14 cellular contexts compared by ENCODE assay signal in the genomic region with DNA sequence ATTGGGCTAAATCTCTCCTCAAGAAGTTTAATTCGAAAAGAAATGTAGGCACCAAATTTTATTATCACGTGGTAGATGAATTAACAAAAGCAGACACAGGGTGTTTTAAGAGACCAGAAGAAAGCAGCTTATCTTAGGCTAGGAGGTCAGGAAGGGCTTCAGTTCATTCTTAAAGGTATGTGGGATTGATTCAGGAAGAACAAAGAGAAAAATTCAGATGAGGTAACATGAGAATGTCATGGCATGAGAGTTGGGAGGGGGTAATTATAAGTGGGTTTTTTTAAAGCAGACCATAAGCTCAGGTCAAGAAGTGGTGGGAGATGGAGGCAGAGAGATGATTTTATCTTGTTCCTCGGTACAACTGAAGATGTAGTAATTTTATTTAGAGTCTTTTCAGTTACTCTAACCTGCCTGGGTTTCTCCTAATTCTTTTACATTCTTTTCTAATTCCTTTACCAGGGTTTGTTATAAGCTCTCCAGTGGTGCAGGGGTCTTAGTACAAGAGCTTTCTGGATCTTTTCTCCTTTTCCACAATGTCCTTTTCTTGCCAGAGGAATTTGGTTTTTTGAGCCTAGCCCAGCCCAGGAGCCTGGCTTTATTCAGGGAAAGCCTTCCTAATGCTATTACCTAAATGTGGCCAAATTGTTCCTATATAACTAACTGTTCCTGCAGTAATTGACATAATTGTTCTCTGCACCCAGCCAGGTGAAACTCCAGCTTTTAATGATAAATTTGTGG.
A peak's percentile ranks its signal among the peaks of the same experiment; 100 is the strongest.
DNase-seq lines count a peak whose midpoint lies in the region; ATAC-seq and TF ChIP-seq lines count a peak whose summit lies in the region.
"Had no signal": no experiment of that assay in that cellular context is flagged by ENCODE, and none has a peak within 500 bp of the region (broad histone marks: within the 10 kb centered on the region; RNA-seq: fewer than 3 reads in every experiment).

No MANE protein-coding gene starts in this region.

- H2BK15ac ChIP-seq in mesendoderm (replicated peaks; ENCODE audit: low read depth): no peak overlapping the region

- no peak overlapping the region for H2AK5ac ChIP-seq in mesendoderm (ENCODE audit: low read length)

- H3K27me3 ChIP-seq in Caco-2 (replicated peaks; ENCODE audit: control insufficient read depth, insufficient read depth, low read length) (no peaks in the 10 kb centered on the region), HUES48 (ENCODE audit: control insufficient read depth, insufficient read depth, low read length) (no peaks in the 10 kb centered on the region), mesendoderm (ENCODE audit: insufficient read depth, low read length, poor library complexity) (no peaks in the 10 kb centered on the region)
- H3K27me3 ChIP-seq: BLaER1 had no signal

- ATAC-seq in WTC11 (peak; percentile 61), GM18498 (IDR thresholded peaks at IDR 0.05; ENCODE audit: unreplicated experiment) (no peak)

- no CpG with 5 or more reads among the region's 3 CpGs for WGBS in mesendoderm (ENCODE audit: extremely low coverage, insufficient coverage, low lambda C conversion rate)

- H3K18ac ChIP-seq in mesendoderm (ENCODE audit: low read length): no peak overlapping the region

- peak overlapping the region; percentile 31 for H3K4ac ChIP-seq in mesendoderm (ENCODE audit: low read depth, low read length)

- CTCF ChIA-PET in Caco-2 (lab: Charles Lee) (no interaction called here), WTC11 (lab: Charles Lee) (interaction anchor here (0.7 to 1.0 kb wide), 3 partner anchors 9 to 125 kb away, joined by 3 to 4 read pairs (median 3); no protein-coding TSS in a partner anchor)

- H3K4me1 Mint-ChIP-seq in Caco-2 (ENCODE audit: low read depth, unreplicated experiment) (peaks cover 15% of the 10 kb centered on the region), WTC11 (peaks cover 32% of the 10 kb centered on the region)
- H3K4me1 Mint-ChIP-seq: CD8-positive, alpha-beta memory T cell had no signal

- no peaks in the 10 kb centered on the region for H3K36me3 Mint-ChIP-seq in Caco-2 (ENCODE audit: insufficient read depth, unreplicated experiment)
- peaks cover 4% of the 10 kb centered on the region; the same call in 1 of the 2 replicates for H3K36me3 Mint-ChIP-seq in WTC11
- H3K36me3 Mint-ChIP-seq: CD8-positive, alpha-beta memory T cell had no signal

- H4K8ac ChIP-seq in mesendoderm (ENCODE audit: low read depth, low read length): no peak overlapping the region

- H3K9ac ChIP-seq in HUES48 (ENCODE audit: low read depth, low read length): no peak overlapping the region
- no peak overlapping the region for H3K9ac ChIP-seq in mesendoderm (ENCODE audit: low read length)
- H3K9ac ChIP-seq: BLaER1 had no signal

- TF ChIP-seq CTCF in Caco-2 (IDR thresholded peaks at IDR 0.05; ENCODE audit: insufficient read depth in 1 of 2, low read depth in 1 of 2, low read length in 1 of 2, severe bottlenecking in 1 of 2, unreplicated experiment in 1 of 2) (no peak), WTC11 (IDR thresholded peaks at IDR 0.05) (no peak)

- POLR2A ChIA-PET in Caco-2 (lab: Charles Lee): no interaction called here
- POLR2A ChIA-PET in WTC11 (lab: Charles Lee): interaction anchor here (0.7 to 1.0 kb wide), 2 partner anchors 97 to 435 kb away, joined by 3 read pairs; no protein-coding TSS in a partner anchor

- H3K27ac ChIP-seq in HUES48 (ENCODE audit: low read depth, low read length) (peak overlapping the region; percentile 36), mesendoderm (ENCODE audit: low read depth, low read length) (peak overlapping the region; percentile 29)
- H3K27ac ChIP-seq: BLaER1 had no signal

- no peak overlapping the region for H4K5ac ChIP-seq in mesendoderm (ENCODE audit: low read length)

- no peak for DNase-seq in Caco-2
- no peak for DNase-seq in WTC11 (ENCODE audit: low spot score)
- DNase-seq in mesendoderm: peak; percentile 79
- no peak for DNase-seq in activated CD8-positive, alpha-beta memory T cell treated with anti-CD3 and anti-CD28 coated beads for 24 hours
- DNase-seq in activated CD4-positive, CD25-positive, alpha-beta regulatory T cell (lab: John Stamatoyannopoulos, UW): no peak
- DNase-seq in NCI-H187 (lab: John Stamatoyannopoulos, UW): no peak
- DNase-seq: 8988T; AML-193; CD8-positive, alpha-beta memory T cell; DMS53; GF-D8 had no signal

- H3K23ac ChIP-seq in mesendoderm (ENCODE audit: low read length): no peak overlapping the region

- H2BK5ac ChIP-seq in mesendoderm (ENCODE audit: low read length): no peak overlapping the region

- intact Hi-C loops in Caco-2 (cut with micrococcal nuclease; ENCODE audit: unreplicated experiment): no loop called here

- H3K27ac Mint-ChIP-seq in Caco-2 (ENCODE audit: unreplicated experiment) (peak overlapping the region; percentile 10), WTC11 (0 out of 2 replicates have a peak overlapping the region, but pooled peaks have one; percentile 26)
- H3K27ac Mint-ChIP-seq: CD8-positive, alpha-beta memory T cell had no signal

- H3K79me2 ChIP-seq in mesendoderm (ENCODE audit: control insufficient read depth, insufficient read depth, low read length): no peaks in the 10 kb centered on the region

- H3K9me3 ChIP-seq in Caco-2 (peaks cover under 1% of the 10 kb centered on the region; the same call in 1 of the 2 replicates), HUES48 (ENCODE audit: control insufficient read depth, insufficient read depth, low read length) (no peaks in the 10 kb centered on the region)
- H3K9me3 ChIP-seq: BLaER1 had no signal

- H3K4me2 ChIP-seq in mesendoderm (ENCODE audit: low read length): no peak overlapping the region
- H3K4me2 ChIP-seq: BLaER1 had no signal

- BruUV-seq in Caco-2 (replicated peaks; lab: Mats Ljungman, UMichigan): no TSS peak

- no peaks in the 10 kb centered on the region for H3K79me1 ChIP-seq in mesendoderm (ENCODE audit: low read length)

- H2BK120ac ChIP-seq in mesendoderm (ENCODE audit: low read depth, low read length): no peak overlapping the region

- H3K36me3 ChIP-seq in Caco-2 (ENCODE audit: control insufficient read depth, insufficient read depth, low read length) (no peaks in the 10 kb centered on the region), HUES48 (ENCODE audit: control insufficient read depth, insufficient read depth, low read length) (no peaks in the 10 kb centered on the region), mesendoderm (ENCODE audit: control insufficient read depth, insufficient read depth, low read length) (no peaks in the 10 kb centered on the region)
- H3K36me3 ChIP-seq: BLaER1 had no signal

- H3K9me3 Mint-ChIP-seq in Caco-2 (ENCODE audit: unreplicated experiment) (no peaks in the 10 kb centered on the region), WTC11 (no peaks in the 10 kb centered on the region)

- no peak overlapping the region for H3K4me3 ChIP-seq in Caco-2 (ENCODE audit: low read depth, low read length)
- no peak overlapping the region for H3K4me3 ChIP-seq in HUES48 (ENCODE audit: low read depth, low read length)
- no peak overlapping the region for H3K4me3 ChIP-seq in mesendoderm (ENCODE audit: low read length)
- H3K4me3 ChIP-seq: BLaER1 had no signal

- H3K27me3 Mint-ChIP-seq in Caco-2 (ENCODE audit: insufficient read depth, unreplicated experiment) (no peaks in the 10 kb centered on the region), WTC11 (ENCODE audit: low read depth) (no peaks in the 10 kb centered on the region)
- H3K27me3 Mint-ChIP-seq: CD8-positive, alpha-beta memory T cell had no signal

- no peak overlapping the region for H3K56ac ChIP-seq in mesendoderm (ENCODE audit: low read length)

- H3K4me3 Mint-ChIP-seq in Caco-2 (ENCODE audit: unreplicated experiment) (no peak overlapping the region), WTC11 (no peak overlapping the region)
- H3K4me3 Mint-ChIP-seq: CD8-positive, alpha-beta memory T cell had no signal

- H3K4me1 ChIP-seq in Caco-2 (peaks cover 12% of the 10 kb centered on the region; the same call in 1 of the 2 replicates), HUES48 (ENCODE audit: control insufficient read depth, insufficient read depth, low read length) (peaks cover 27% of the 10 kb centered on the region), mesendoderm (ENCODE audit: control insufficient read depth, low read depth, low read length) (peaks cover 2% of the 10 kb centered on the region)
- H3K4me1 ChIP-seq: BLaER1 had no signal

TF ChIP-seq in WTC11, 78 proteins besides CTCF, POLR2A, EP300 and RAD21 (continues in another document):
- TF ChIP-seq PRRX2 (CRISPR knock-in tag; IDR thresholded peaks at IDR 0.05): no peak
- no peak for TF ChIP-seq ZNF317 (CRISPR knock-in tag; IDR thresholded peaks at IDR 0.05; ENCODE audit: borderline replicate concordance, low read depth)
- TF ChIP-seq TEAD1 (CRISPR knock-in tag; IDR thresholded peaks at IDR 0.05): no peak
- TF ChIP-seq, protein P1, sequence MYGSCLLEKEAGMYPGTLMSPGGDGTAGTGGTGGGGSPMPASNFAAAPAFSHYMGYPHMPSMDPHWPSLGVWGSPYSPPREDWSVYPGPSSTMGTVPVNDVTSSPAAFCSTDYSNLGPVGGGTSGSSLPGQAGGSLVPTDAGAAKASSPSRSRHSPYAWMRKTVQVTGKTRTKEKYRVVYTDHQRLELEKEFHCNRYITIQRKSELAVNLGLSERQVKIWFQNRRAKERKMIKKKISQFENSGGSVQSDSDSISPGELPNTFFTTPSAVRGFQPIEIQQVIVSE (CRISPR knock-in tag; IDR thresholded peaks at IDR 0.05; ENCODE audit: borderline replicate concordance): no peak
- TF ChIP-seq, protein P2, sequence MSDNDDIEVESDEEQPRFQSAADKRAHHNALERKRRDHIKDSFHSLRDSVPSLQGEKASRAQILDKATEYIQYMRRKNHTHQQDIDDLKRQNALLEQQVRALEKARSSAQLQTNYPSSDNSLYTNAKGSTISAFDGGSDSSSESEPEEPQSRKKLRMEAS (CRISPR knock-in tag; IDR thresholded peaks at IDR 0.05): no peak
- TF ChIP-seq, protein P3, sequence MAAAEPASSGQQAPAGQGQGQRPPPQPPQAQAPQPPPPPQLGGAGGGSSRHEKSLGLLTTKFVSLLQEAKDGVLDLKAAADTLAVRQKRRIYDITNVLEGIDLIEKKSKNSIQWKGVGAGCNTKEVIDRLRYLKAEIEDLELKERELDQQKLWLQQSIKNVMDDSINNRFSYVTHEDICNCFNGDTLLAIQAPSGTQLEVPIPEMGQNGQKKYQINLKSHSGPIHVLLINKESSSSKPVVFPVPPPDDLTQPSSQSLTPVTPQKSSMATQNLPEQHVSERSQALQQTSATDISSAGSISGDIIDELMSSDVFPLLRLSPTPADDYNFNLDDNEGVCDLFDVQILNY (CRISPR knock-in tag; IDR thresholded peaks at IDR 0.05): no peak
- TF ChIP-seq, protein P4, sequence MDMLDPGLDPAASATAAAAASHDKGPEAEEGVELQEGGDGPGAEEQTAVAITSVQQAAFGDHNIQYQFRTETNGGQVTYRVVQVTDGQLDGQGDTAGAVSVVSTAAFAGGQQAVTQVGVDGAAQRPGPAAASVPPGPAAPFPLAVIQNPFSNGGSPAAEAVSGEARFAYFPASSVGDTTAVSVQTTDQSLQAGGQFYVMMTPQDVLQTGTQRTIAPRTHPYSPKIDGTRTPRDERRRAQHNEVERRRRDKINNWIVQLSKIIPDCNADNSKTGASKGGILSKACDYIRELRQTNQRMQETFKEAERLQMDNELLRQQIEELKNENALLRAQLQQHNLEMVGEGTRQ (CRISPR knock-in tag; IDR thresholded peaks at IDR 0.05): no peak
